ENCODE assay signal across 21 cellular contexts in the genomic region with DNA sequence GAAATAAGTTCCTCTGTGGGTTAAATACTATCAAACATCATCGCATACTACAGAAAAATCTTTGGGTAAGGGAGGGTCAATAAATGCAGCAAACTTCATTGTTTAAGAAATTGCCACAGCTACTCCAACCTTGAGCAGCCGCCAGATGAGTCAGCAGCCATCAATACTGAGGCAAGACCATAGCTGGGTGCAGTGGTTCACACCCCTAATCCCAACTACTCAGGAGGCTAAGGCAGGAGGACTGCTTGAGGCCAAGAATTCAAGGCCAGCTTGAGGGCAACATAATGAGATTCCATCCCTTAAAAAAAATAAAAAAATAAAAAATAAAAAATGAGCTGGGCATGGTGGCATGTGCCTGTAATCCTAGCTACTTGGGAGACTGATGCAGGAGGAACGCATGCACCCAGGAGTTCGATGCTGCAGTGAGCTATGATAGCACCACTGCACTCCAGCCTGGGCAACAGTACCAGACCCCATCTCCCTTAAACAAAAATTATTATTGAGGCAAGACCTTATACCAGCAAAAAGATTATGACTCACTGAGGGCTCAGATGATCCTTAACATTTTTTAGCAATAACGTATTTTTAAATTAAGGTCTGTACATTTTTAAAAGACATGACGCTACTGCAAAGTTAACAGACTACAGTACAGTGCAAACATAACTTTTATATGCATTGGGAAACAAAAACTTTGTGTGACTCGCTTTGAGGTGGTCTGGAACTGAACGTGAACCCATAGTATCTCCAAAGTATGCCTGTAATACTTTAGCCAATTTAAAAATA. TPM values are rescaled to one million over a fixed set of nuclear protein-coding genes. Genes with fewer than 3 reads are reported as not detected.
DNase-seq lines count a peak whose midpoint lies in the region; TF ChIP-seq lines count a peak whose summit lies in the region.
"Had no signal": no experiment of that assay in that cellular context is flagged by ENCODE, and none has a peak within 500 bp of the region (broad histone marks: within the 10 kb centered on the region; RNA-seq: fewer than 3 reads in every experiment).

No MANE protein-coding gene starts in this region.

- H2AFZ ChIP-seq in mammary epithelial cell (ENCODE audit: low read depth, low read length) (no peak overlapping the region), fibroblast of lung (ENCODE audit: low read length) (no peak overlapping the region)

- TF ChIP-seq CTCF in MCF 10A (IDR thresholded peaks at IDR 0.05; ENCODE audit: unreplicated experiment) (no peak), mammary epithelial cell (conservative IDR thresholded peaks at IDR 0.05 in 1 of 2, IDR thresholded peaks at IDR 0.05 in 1 of 2; ENCODE audit: extremely low read depth in 1 of 2, insufficient read depth in 1 of 2, low read depth in 1 of 2, low read length in 2 of 2) (no peak), adrenal gland (IDR thresholded peaks at IDR 0.05) (no peak), fibroblast of lung (conservative IDR thresholded peaks at IDR 0.05 in 1 of 2, IDR thresholded peaks at IDR 0.05 in 1 of 2; ENCODE audit: low read depth in 1 of 2, low read length in 2 of 2) (no peak), nephron progenitor cell (IDR thresholded peaks at IDR 0.05) (no peak)

- H3K27me3 Mint-ChIP-seq in MCF 10A (ENCODE audit: insufficient read depth, unreplicated experiment) (no peaks in the 10 kb centered on the region), nephron progenitor cell (ENCODE audit: low read depth, poor library complexity) (peaks cover 5% of the 10 kb centered on the region)

- peaks cover 76% of the 10 kb centered on the region for H3K36me3 Mint-ChIP-seq in MCF 10A (ENCODE audit: insufficient read depth, unreplicated experiment)
- H3K36me3 Mint-ChIP-seq in nephron progenitor cell (ENCODE audit: low read depth), result peaks cover 97% of the 10 kb centered on the region

- H3K4me1 Mint-ChIP-seq in MCF 10A (ENCODE audit: insufficient read depth, unreplicated experiment), result peaks cover 2% of the 10 kb centered on the region
- peaks cover 4% of the 10 kb centered on the region for H3K4me1 Mint-ChIP-seq in nephron progenitor cell

- H3K9me3 Mint-ChIP-seq in MCF 10A (ENCODE audit: unreplicated experiment), result no peaks in the 10 kb centered on the region
- H3K9me3 Mint-ChIP-seq in nephron progenitor cell, result peaks cover 65% of the 10 kb centered on the region

- no peaks in the 10 kb centered on the region for H3K4me1 ChIP-seq in mammary epithelial cell (ENCODE audit: insufficient read depth, low read length)
- H3K4me1 ChIP-seq in adrenal gland (replicated peaks in 1 of 2), result no peaks in the 10 kb centered on the region
- no peaks in the 10 kb centered on the region for H3K4me1 ChIP-seq in fibroblast of lung (ENCODE audit: control insufficient read depth, extremely low read depth, insufficient read depth, low read length)
- H3K4me1 ChIP-seq in skeletal muscle satellite cell (ENCODE audit: control insufficient read depth, insufficient read depth, low read length), result peaks cover 19% of the 10 kb centered on the region
- H3K4me1 ChIP-seq: HAP-1, heart left ventricle, upper lobe of right lung had no signal

- no peak for TF ChIP-seq POLR2A in adrenal gland (IDR thresholded peaks at IDR 0.05)

- DNase-seq in MCF 10A (ENCODE audit: unreplicated experiment), result peak; percentile 68
- DNase-seq in mammary epithelial cell, result no peak
- DNase-seq in adrenal gland, result peak in 4 of 7 donors; percentile 19 to 51 (median 42)
- peak; percentile 53 to 60 for DNase-seq in fibroblast of lung (ENCODE audit: low read depth in 2 of 2)
- no peak for DNase-seq in activated gamma-delta T cell (lab: John Stamatoyannopoulos, UW)
- no peak for DNase-seq in activated CD4-positive, alpha-beta T cell treated with anti-CD3 and anti-CD28 coated beads for 48 hours
- no peak for DNase-seq in nephron progenitor cell
- DNase-seq: 8988T; activated CD4-positive, alpha-beta T cell treated with anti-CD3 and anti-CD28 coated beads, Interleukin-2, amount 50 U/mL, for 1 hour; COR-L47; heart left ventricle; NCI-H1694; NCI-H2227 treated with DMSO at 0.1 percent for 48 hours; NCI-H82; retina; SIG-M5; stimulated activated CD4-positive, alpha-beta T cell treated with anti-CD3 and anti-CD28 coated beads, Interleukin-12 subunit alpha, Interleukin-12 subunit beta, amount 100 ng/mL, for 4 hours; upper lobe of right lung had no signal

- H3K9me3 ChIP-seq in mammary epithelial cell (replicated peaks; ENCODE audit: insufficient read depth, low read length) (no peaks in the 10 kb centered on the region), adrenal gland (replicated peaks in 1 of 3) (no peaks in the 10 kb centered on the region), fibroblast of lung (ENCODE audit: control insufficient read depth, insufficient read depth, low read depth, low read length) (no peaks in the 10 kb centered on the region), skeletal muscle satellite cell (replicated peaks; ENCODE audit: low read length) (peaks cover 3% of the 10 kb centered on the region)
- H3K9me3 ChIP-seq: upper lobe of right lung had no signal

- H3K79me2 ChIP-seq in mammary epithelial cell (ENCODE audit: insufficient read depth, low read length), result peaks cover 92% of the 10 kb centered on the region
- peaks cover 16% of the 10 kb centered on the region for H3K79me2 ChIP-seq in fibroblast of lung (ENCODE audit: control insufficient read depth, insufficient read depth, low read length)

- H3K4me3 ChIP-seq in mammary epithelial cell (replicated peaks in 1 of 3; ENCODE audit: insufficient read depth in 1 of 3, low read depth in 2 of 3, low read length in 3 of 3), result no peak overlapping the region
- H3K4me3 ChIP-seq in adrenal gland, result no peak overlapping the region
- H3K4me3 ChIP-seq in fibroblast of lung (replicated peaks in 1 of 4; ENCODE audit: control extremely low read depth in 1 of 4, insufficient read depth in 1 of 4, low read depth in 3 of 4, low read length in 4 of 4), result no peak overlapping the region
- H3K4me3 ChIP-seq in skeletal muscle satellite cell (ENCODE audit: low read length), result no peak overlapping the region
- H3K4me3 ChIP-seq: HAP-1, heart left ventricle, upper lobe of right lung had no signal

- BruUV-seq in MCF 10A (replicated peaks; lab: Mats Ljungman, UMichigan) (no TSS peak), mammary epithelial cell (replicated peaks; lab: Mats Ljungman, UMichigan) (no TSS peak)

- no peaks in the 10 kb centered on the region for H3K27me3 ChIP-seq in mammary epithelial cell (ENCODE audit: insufficient read depth, low read length)
- no peaks in the 10 kb centered on the region for H3K27me3 ChIP-seq in adrenal gland
- no peaks in the 10 kb centered on the region for H3K27me3 ChIP-seq in fibroblast of lung (ENCODE audit: control insufficient read depth, insufficient read depth, low read length)
- H3K27me3 ChIP-seq in skeletal muscle satellite cell (ENCODE audit: control insufficient read depth, insufficient read depth, low read length), result no peaks in the 10 kb centered on the region
- H3K27me3 ChIP-seq: heart left ventricle, upper lobe of right lung had no signal

- H3K27ac ChIP-seq in mammary epithelial cell (ENCODE audit: insufficient read depth, low read depth, low read length) (no peak overlapping the region), adrenal gland (no peak overlapping the region), fibroblast of lung (ENCODE audit: insufficient read depth, low read length) (no peak overlapping the region)
- H3K27ac ChIP-seq: heart left ventricle, upper lobe of right lung had no signal

- H3K4me2 ChIP-seq in mammary epithelial cell (ENCODE audit: insufficient read depth, low read depth, low read length), result no peak overlapping the region
- no peak overlapping the region for H3K4me2 ChIP-seq in fibroblast of lung (ENCODE audit: extremely low read depth, insufficient read depth, low read length)
- peak overlapping the region; percentile 11 for H3K4me2 ChIP-seq in skeletal muscle satellite cell (ENCODE audit: low read length)

- peaks cover 19% of the 10 kb centered on the region for H3K36me3 ChIP-seq in mammary epithelial cell (ENCODE audit: insufficient read depth, low read length)
- no peaks in the 10 kb centered on the region for H3K36me3 ChIP-seq in adrenal gland (replicated peaks in 1 of 2)
- H3K36me3 ChIP-seq in fibroblast of lung (ENCODE audit: control insufficient read depth, insufficient read depth, low read length), result no peaks in the 10 kb centered on the region
- H3K36me3 ChIP-seq in skeletal muscle satellite cell (ENCODE audit: insufficient read depth, low read length), result peaks cover 43% of the 10 kb centered on the region
- H3K36me3 ChIP-seq: upper lobe of right lung had no signal

- POLR2A ChIA-PET in MCF 10A (lab: Yijun Ruan, JAX), result interaction anchor here (0.6 to 1.5 kb wide), 4 partner anchors 8 to 474 kb away, joined by 3 to 7 read pairs (median 4); a partner anchor contains a TSS

- H4K20me1 ChIP-seq in mammary epithelial cell (ENCODE audit: insufficient read depth, low read length) (no peaks in the 10 kb centered on the region), fibroblast of lung (ENCODE audit: control insufficient read depth, extremely low read depth, insufficient read depth, low read length) (no peaks in the 10 kb centered on the region)

- intact Hi-C loops in MCF 10A (cut with micrococcal nuclease), result loop anchor here (10.0 kb wide), 1 partner anchor 183 kb away; no protein-coding TSS in a partner anchor
- intact Hi-C loops in mammary epithelial cell (cut with micrococcal nuclease), result no loop called here
- intact Hi-C loops in adrenal gland (cut with DNase I), result no loop called here

- H3K27ac Mint-ChIP-seq in MCF 10A (ENCODE audit: low read depth, unreplicated experiment) (no peak overlapping the region), nephron progenitor cell (no peak overlapping the region)
- H3K27ac Mint-ChIP-seq: activated T-helper 2 cell treated with anti-CD3 and anti-CD28 coated beads, Interferon-gamma antibody, Interleukin-2, Interleukin-4, amounts not matched to agents 10 μg/mL and 5 μg/mL and 100 μg/mL, durations not matched to agents 14 hours and 24 hours and 36 hours had no signal

- in situ Hi-C loops in mammary epithelial cell (cut with MboI; ENCODE audit: low sequenced_read_pairs in 2 of 2), result no loop called here

- CTCF ChIA-PET in MCF 10A (lab: Yijun Ruan, JAX), result interaction anchor here (0.6 to 1.0 kb wide), 2 partner anchors 10 to 43 kb away, joined by 4 read pairs; no protein-coding TSS in a partner anchor
- CTCF ChIA-PET in mammary epithelial cell (lab: Charles Lee; ENCODE audit: low non-redundant PET), result no interaction called here

- 90% methylated on average over 8 of the region's 8 CpGs for WGBS in mammary epithelial cell (ENCODE audit: low coverage, missing lambda C conversion rate)
- 83 to 91% (median 86%) methylated on average over 8 of the region's 8 CpGs for WGBS in adrenal gland, 4 donors

- H3K4me3 Mint-ChIP-seq in MCF 10A (ENCODE audit: unreplicated experiment) (no peak overlapping the region), nephron progenitor cell (no peak overlapping the region)

- no peak overlapping the region for H3K9ac ChIP-seq in mammary epithelial cell (ENCODE audit: insufficient read depth, low read length)
- no peak overlapping the region for H3K9ac ChIP-seq in fibroblast of lung (ENCODE audit: insufficient read depth, low read length)
- no peak overlapping the region for H3K9ac ChIP-seq in skeletal muscle satellite cell (ENCODE audit: low read depth, low read length)

- dilution Hi-C loops in mammary epithelial cell (cut with HindIII; ENCODE audit: low sequenced_read_pairs), result no loop called here

RNA-seq across cellular contexts. Expression of a gene that starts 8.8 kb away (rescaled TPM):
- 80.7 and 83.9 TPM in 2 replicates for total RNA-seq in MCF 10A (2022)
- 10 to 100 TPM; 61.0 to 87.3 TPM for total RNA-seq in mammary epithelial cell
- 37.5 TPM for polyA plus RNA-seq in mammary epithelial cell
- polyA minus RNA-seq in mammary epithelial cell, result 67.2 TPM
- 10 to 100 TPM; 11.5 to 37.7 (median 17.1) TPM for total RNA-seq in adrenal gland
- polyA plus RNA-seq in adrenal gland, result 10 to 100 TPM in 1 of 3 donors, 1 to 10 TPM in 2; 5.1 to 15.1 (median 8.2) TPM
- 34.7 and 44.8 TPM in 2 replicates for total RNA-seq in fibroblast of lung
- polyA plus RNA-seq in fibroblast of lung, result 22.2 and 33.1 TPM in 2 replicates
- 18.1 and 21.4 TPM in 2 replicates for polyA plus RNA-seq in fibroblast of lung (2012)
- polyA minus RNA-seq in fibroblast of lung (ENCODE audit: low replicate concordance), result 2.2 and 20.8 TPM in 2 replicates
- total RNA-seq in skeletal muscle satellite cell (2012; rRNA removed), result 80.4 and 102 TPM in 2 replicates

Comparison
In these comparisons a context has a peak if more than half of its experiments do, and no peak if none do; other contexts are left out.
1. DNase-seq: peak in MCF 10A (single experiment), adrenal gland (4 of 7) and fibroblast of lung (2 of 2); none in mammary epithelial cell (single experiment), activated gamma-delta T cell (single experiment), activated CD4-positive, alpha-beta T cell treated with anti-CD3 and anti-CD28 coated beads for 48 hours (single experiment) and nephron progenitor cell (single experiment).